ENCODE assay signal across 13 cellular contexts in the genomic region with DNA sequence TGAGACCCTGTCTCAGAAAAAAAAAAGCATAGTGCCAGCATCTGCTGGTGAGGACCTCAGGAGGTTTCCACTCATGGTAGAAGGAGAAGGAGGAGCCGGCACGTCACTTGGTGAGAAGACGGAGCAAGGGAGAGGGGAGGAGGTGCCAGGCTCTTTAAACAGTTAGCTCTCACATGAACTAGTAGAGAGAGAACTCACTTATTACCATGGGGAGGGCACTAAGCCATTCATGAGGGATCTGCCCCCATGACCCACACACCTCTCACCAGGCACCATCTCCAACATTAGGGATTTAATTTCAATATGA.
DNase-seq lines count a peak whose midpoint lies in the region; ATAC-seq and TF ChIP-seq lines count a peak whose summit lies in the region.
"Had no signal": no experiment of that assay in that cellular context is flagged by ENCODE, and none has a peak within 500 bp of the region (broad histone marks: within the 10 kb centered on the region; RNA-seq: fewer than 3 reads in every experiment).

No MANE protein-coding gene starts in this region.

- H3K36me3 ChIP-seq in gastroesophageal sphincter: no peaks in the 10 kb centered on the region

- H3K27me3 ChIP-seq in gastroesophageal sphincter: no peaks in the 10 kb centered on the region

- TF ChIP-seq POLR2A in gastroesophageal sphincter (IDR thresholded peaks at IDR 0.05): no peak

- TF ChIP-seq EP300 in gastroesophageal sphincter (IDR thresholded peaks at IDR 0.05): no peak

- no peak overlapping the region for H3K27ac ChIP-seq in gastroesophageal sphincter

- peak in 1 of 2 donors; percentile 11 for ATAC-seq in natural killer cell treated with Interleukin-12 subunit alpha and Interleukin-12 subunit beta and Interleukin-15 and Interleukin-18, amount 100 ng/mL, for 72 hours
- ATAC-seq in natural killer cell (no peak), GM21786 (IDR thresholded peaks at IDR 0.05; ENCODE audit: unreplicated experiment) (peak; percentile 33), HG03139 (IDR thresholded peaks at IDR 0.05; ENCODE audit: unreplicated experiment) (peak; percentile 40), gastroesophageal sphincter (no peak)
- ATAC-seq: activated naive CD4-positive, alpha-beta T cell treated with anti-CD3 and anti-CD28 coated beads, Interleukin-2, amount 50 U/mL, for 72 hours; T-helper 17 cell had no signal

- intact Hi-C loops in natural killer cell (cut with micrococcal nuclease): no loop called here

- 87 to 100% methylated on average over 1 to 3 of the region's 3 CpGs for WGBS in gastroesophageal sphincter (ENCODE audit: low coverage in 1 of 2), 2 donors

- no peaks in the 10 kb centered on the region for H3K4me1 ChIP-seq in gastroesophageal sphincter

- no peaks in the 10 kb centered on the region for H3K9me3 Mint-ChIP-seq in natural killer cell treated with Interleukin-12 subunit alpha and Interleukin-12 subunit beta and Interleukin-15 and Interleukin-18, amount 100 ng/mL, for 72 hours
- H3K9me3 Mint-ChIP-seq in natural killer cell: no peaks in the 10 kb centered on the region

- no peak for DNase-seq in natural killer cell treated with Interleukin-12 subunit alpha and Interleukin-12 subunit beta and Interleukin-15 and Interleukin-18, amount 100 ng/mL, for 72 hours (ENCODE audit: low spot score)
- DNase-seq in natural killer cell (no peak), CD1c-positive myeloid dendritic cell (ENCODE audit: extremely low spot score) (no peak), NCI-H1417 (lab: John Stamatoyannopoulos, UW) (no peak)
- DNase-seq in stimulated activated CD8-positive, alpha-beta memory T cell treated with anti-CD3 and anti-CD28 coated beads, Interleukin-4, amount 100 ng/mL, for 48 hours: no peak
- DNase-seq: activated CD4-positive, alpha-beta T cell treated with anti-CD3 and anti-CD28 coated beads, Interleukin-2, amount 50 U/mL, for 48 hours; NCI-H2171; retina; T-helper 17 cell had no signal

- H3K36me3 Mint-ChIP-seq in natural killer cell treated with Interleukin-12 subunit alpha and Interleukin-12 subunit beta and Interleukin-15 and Interleukin-18, amount 100 ng/mL, for 72 hours: peaks cover 4% of the 10 kb centered on the region
- no peaks in the 10 kb centered on the region for H3K36me3 Mint-ChIP-seq in natural killer cell

- no peaks in the 10 kb centered on the region for H3K27me3 Mint-ChIP-seq in natural killer cell treated with Interleukin-12 subunit alpha and Interleukin-12 subunit beta and Interleukin-15 and Interleukin-18, amount 100 ng/mL, for 72 hours
- peaks cover 0 to 2% of the 10 kb centered on the region in 2 donors for H3K27me3 Mint-ChIP-seq in natural killer cell (ENCODE audit: low read depth in 2 of 2)
- H3K27me3 Mint-ChIP-seq: T-helper 17 cell had no signal

- peak overlapping the region; percentile 17 for H3K4me3 Mint-ChIP-seq in natural killer cell treated with Interleukin-12 subunit alpha and Interleukin-12 subunit beta and Interleukin-15 and Interleukin-18, amount 100 ng/mL, for 72 hours
- H3K4me3 Mint-ChIP-seq in natural killer cell: no peak overlapping the region
- H3K4me3 Mint-ChIP-seq: T-helper 17 cell had no signal

- no peak overlapping the region for H3K4me3 ChIP-seq in gastroesophageal sphincter

- peaks cover 2 to 26% of the 10 kb centered on the region in 2 donors for H3K4me1 Mint-ChIP-seq in natural killer cell treated with Interleukin-12 subunit alpha and Interleukin-12 subunit beta and Interleukin-15 and Interleukin-18, amount 100 ng/mL, for 72 hours (ENCODE audit: low read depth in 2 of 2)
- no peaks in the 10 kb centered on the region for H3K4me1 Mint-ChIP-seq in natural killer cell

- TF ChIP-seq CTCF in natural killer cell (IDR thresholded peaks at IDR 0.05) (no peak), gastroesophageal sphincter (IDR thresholded peaks at IDR 0.05) (no peak)

- H3K9me3 ChIP-seq in gastroesophageal sphincter: no peaks in the 10 kb centered on the region

- peak overlapping the region; percentile 12 to 46 for H3K27ac Mint-ChIP-seq in natural killer cell treated with Interleukin-12 subunit alpha and Interleukin-12 subunit beta and Interleukin-15 and Interleukin-18, amount 100 ng/mL, for 72 hours
- no peak overlapping the region for H3K27ac Mint-ChIP-seq in natural killer cell
- H3K27ac Mint-ChIP-seq: T-helper 17 cell had no signal

Comparison
In these comparisons a context has a peak if more than half of its experiments do, and no peak if none do; other contexts are left out.
1. H3K27ac Mint-ChIP-seq: peak in natural killer cell treated with Interleukin-12 subunit alpha and Interleukin-12 subunit beta and Interleukin-15 and Interleukin-18, amount 100 ng/mL, for 72 hours (2 of 2); none in natural killer cell (0 of 2).
2. ATAC-seq: peak in GM21786 (single experiment) and HG03139 (single experiment); none in natural killer cell (0 of 3) and gastroesophageal sphincter (single experiment).